11 cellular contexts compared by ENCODE assay signal in the genomic region with DNA sequence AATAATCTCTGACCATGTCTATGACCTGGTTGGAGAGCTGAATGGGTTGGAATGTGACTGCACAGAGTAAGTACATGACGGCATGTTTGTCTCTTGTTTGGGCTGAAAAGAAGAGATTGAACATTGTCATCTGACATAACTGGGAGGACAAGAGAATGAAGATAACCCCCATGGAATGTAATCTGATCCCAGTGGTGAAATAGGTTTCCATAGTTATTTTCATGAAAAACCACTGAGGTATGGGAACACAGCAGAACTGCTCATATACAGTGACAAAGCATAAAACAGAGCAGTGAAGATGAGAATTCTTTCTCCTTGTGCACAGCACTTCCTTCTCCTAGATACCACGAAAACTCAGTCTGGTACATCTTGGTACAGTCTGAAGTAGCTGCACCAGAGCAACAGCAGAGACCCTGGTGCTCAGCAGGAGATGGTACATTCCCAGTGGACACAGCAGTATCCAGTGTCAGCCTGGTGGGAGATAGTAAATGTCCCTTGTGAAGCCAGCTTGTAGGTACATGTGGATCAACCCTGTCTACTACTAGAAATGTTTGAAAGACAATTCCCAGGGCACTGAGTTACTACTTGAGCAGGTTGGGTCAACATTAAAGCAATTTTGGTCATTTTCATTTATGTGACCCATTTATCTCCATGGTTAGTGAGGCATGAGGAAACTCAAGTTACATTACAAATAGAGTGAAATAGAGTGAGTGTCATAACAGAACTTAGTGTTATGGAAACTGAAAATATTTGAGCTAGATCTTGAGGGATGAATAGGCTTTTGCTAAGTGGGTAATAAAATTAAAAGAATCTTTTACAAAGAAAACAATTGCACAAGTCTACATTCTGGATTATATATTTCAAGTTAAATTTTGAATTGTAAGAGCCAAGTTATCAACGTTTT.
DNase-seq lines count a peak whose midpoint lies in the region; ATAC-seq and TF ChIP-seq lines count a peak whose summit lies in the region.
"Had no signal": no experiment of that assay in that cellular context is flagged by ENCODE, and none has a peak within 500 bp of the region (broad histone marks: within the 10 kb centered on the region; RNA-seq: fewer than 3 reads in every experiment).

No MANE protein-coding gene starts in this region.

- H3K4me3 ChIP-seq in BJ (ENCODE audit: low read depth, low read length), result no peak overlapping the region
- H3K4me3 ChIP-seq in fibroblast of lung (replicated peaks in 1 of 4; ENCODE audit: control extremely low read depth in 1 of 4, insufficient read depth in 1 of 4, low read depth in 3 of 4, low read length in 4 of 4), result no peak overlapping the region
- H3K4me3 ChIP-seq: skin epidermis, transverse colon had no signal

- POLR2A ChIA-PET in BJ (lab: Charles Lee), result interaction anchor here (0.6 kb wide), 1 partner anchor 217 kb away, joined by 5 read pairs; no protein-coding TSS in a partner anchor

- no peaks in the 10 kb centered on the region for H3K27me3 ChIP-seq in BJ (ENCODE audit: control insufficient read depth, insufficient read depth, low read length)
- no peaks in the 10 kb centered on the region for H3K27me3 ChIP-seq in fibroblast of lung (ENCODE audit: control insufficient read depth, insufficient read depth, low read length)
- H3K27me3 ChIP-seq: transverse colon had no signal

- no peak overlapping the region for H3K27ac ChIP-seq in fibroblast of lung (ENCODE audit: insufficient read depth, low read length)
- H3K27ac ChIP-seq: skin epidermis had no signal

- peak; percentile 66 for DNase-seq in BJ (ENCODE audit: low read depth)
- peak; percentile 32 for DNase-seq in GM20000 (ENCODE audit: low spot score)
- peak; percentile 6 for DNase-seq in HuH-7 (ENCODE audit: low spot score)
- DNase-seq in fibroblast of lung (ENCODE audit: low read depth in 2 of 2), result peak; percentile 25 to 47
- DNase-seq in NCI-H510A (lab: John Stamatoyannopoulos, UW), result no peak
- DNase-seq in cerebellum (ENCODE audit: low spot score), result no peak
- no peak for DNase-seq in NCI-H526 treated with DMSO at 0.1 percent for 48 hours (lab: John Stamatoyannopoulos, UW)
- DNase-seq: NCI-H2107, transverse colon had no signal

- peaks cover 6% of the 10 kb centered on the region for H3K4me1 ChIP-seq in fibroblast of lung (ENCODE audit: control insufficient read depth, extremely low read depth, insufficient read depth, low read length)

- no peak overlapping the region for H3K4me2 ChIP-seq in fibroblast of lung (ENCODE audit: extremely low read depth, insufficient read depth, low read length)

- no peaks in the 10 kb centered on the region for H3K36me3 ChIP-seq in BJ (ENCODE audit: control insufficient read depth, insufficient read depth, low read length)
- H3K36me3 ChIP-seq in fibroblast of lung (ENCODE audit: control insufficient read depth, insufficient read depth, low read length), result no peaks in the 10 kb centered on the region
- H3K36me3 ChIP-seq: transverse colon had no signal

- H3K9me3 ChIP-seq in fibroblast of lung (ENCODE audit: control insufficient read depth, insufficient read depth, low read depth, low read length), result no peaks in the 10 kb centered on the region
- H3K9me3 ChIP-seq: transverse colon had no signal

- CTCF ChIA-PET in BJ (lab: Yijun Ruan, JAX), result interaction anchor here (1.4 kb wide), 1 partner anchor 20 kb away, joined by 5 read pairs; no protein-coding TSS in a partner anchor

- peak overlapping the region; percentile 19 for H2AFZ ChIP-seq in fibroblast of lung (ENCODE audit: low read length)

- H4K20me1 ChIP-seq in fibroblast of lung (ENCODE audit: control insufficient read depth, extremely low read depth, insufficient read depth, low read length), result no peaks in the 10 kb centered on the region

- no peak for TF ChIP-seq CTCF in BJ (IDR thresholded peaks at IDR 0.05; ENCODE audit: insufficient read depth, low read depth, low read length)
- TF ChIP-seq CTCF in GM20000 (IDR thresholded peaks at IDR 0.05; ENCODE audit: extremely low read depth, missing control alignments), result no peak
- no peak for TF ChIP-seq CTCF in fibroblast of lung (conservative IDR thresholded peaks at IDR 0.05 in 1 of 2, IDR thresholded peaks at IDR 0.05 in 1 of 2; ENCODE audit: low read depth in 1 of 2, low read length in 2 of 2)

- no peak for ATAC-seq in GM21367 (IDR thresholded peaks at IDR 0.05; ENCODE audit: unreplicated experiment)

- no peak overlapping the region for H3K9ac ChIP-seq in fibroblast of lung (ENCODE audit: insufficient read depth, low read length)

- H3K79me2 ChIP-seq in fibroblast of lung (ENCODE audit: control insufficient read depth, insufficient read depth, low read length), result no peaks in the 10 kb centered on the region

Comparison
In these comparisons a context has a peak if more than half of its experiments do, and no peak if none do; other contexts are left out.
1. DNase-seq: peak in BJ (single experiment), GM20000 (single experiment), HuH-7 (single experiment) and fibroblast of lung (2 of 2); none in NCI-H510A (single experiment), cerebellum (single experiment) and NCI-H526 treated with DMSO at 0.1 percent for 48 hours (single experiment).